Comparison of ENCODE assay signal across 14 cellular contexts in the genomic region with DNA sequence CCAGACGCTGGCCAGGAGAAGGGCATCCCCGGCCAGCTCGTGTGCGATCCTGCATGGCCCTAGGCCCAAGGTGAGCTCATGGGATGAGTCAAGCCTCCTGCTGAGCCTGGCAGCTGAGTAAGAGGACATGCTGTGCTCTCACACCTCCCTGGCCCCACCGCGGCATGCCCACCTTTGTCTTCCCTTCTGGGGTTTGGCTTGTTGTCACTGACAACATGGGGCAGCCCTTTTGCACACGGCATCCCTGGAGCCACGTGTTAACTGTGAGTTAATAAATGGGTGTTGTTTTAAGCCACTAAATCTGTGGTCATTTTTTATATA. TPM values are rescaled to one million over a fixed set of nuclear protein-coding genes. Genes with fewer than 3 reads are reported as not detected.
A peak's percentile ranks its signal among the peaks of the same experiment; 100 is the strongest.
DNase-seq lines count a peak whose midpoint lies in the region; ATAC-seq and TF ChIP-seq lines count a peak whose summit lies in the region.
"Had no signal": no experiment of that assay in that cellular context is flagged by ENCODE, and none has a peak within 500 bp of the region (broad histone marks: within the 10 kb centered on the region; RNA-seq: fewer than 3 reads in every experiment).

No MANE protein-coding gene starts in this region.

- H3K36me3 ChIP-seq in WERI-Rb-1 (no peaks in the 10 kb centered on the region), upper lobe of right lung (no peaks in the 10 kb centered on the region), ascending aorta (no peaks in the 10 kb centered on the region)
- H3K36me3 ChIP-seq: left lung, SJCRH30 had no signal

- TF ChIP-seq CTCF in WERI-Rb-1 (IDR thresholded peaks at IDR 0.05; ENCODE audit: low read depth, low read length) (no peak), upper lobe of right lung (IDR thresholded peaks at IDR 0.05) (no peak), ascending aorta (IDR thresholded peaks at IDR 0.05) (no peak)

- ATAC-seq in upper lobe of right lung: no peak
- no peak for ATAC-seq in GM21367 (IDR thresholded peaks at IDR 0.05; ENCODE audit: unreplicated experiment)
- ATAC-seq: left lung had no signal

- peaks cover 11% of the 10 kb centered on the region for H3K4me1 ChIP-seq in upper lobe of right lung
- H3K4me1 ChIP-seq in ascending aorta: no peaks in the 10 kb centered on the region

- no peak overlapping the region for H3K4me3 ChIP-seq in WERI-Rb-1 (ENCODE audit: low read depth, low read length)
- H3K4me3 ChIP-seq in upper lobe of right lung: no peak overlapping the region
- no peak overlapping the region for H3K4me3 ChIP-seq in ascending aorta
- H3K4me3 ChIP-seq: left lung, SJCRH30 had no signal

- peak; percentile 61 for DNase-seq in activated effector memory CD4-positive, alpha-beta T cell treated with anti-CD3 and anti-CD28 coated beads, Interleukin-2, amount 50 U/mL, for 16 hours
- DNase-seq in activated effector memory CD4-positive, alpha-beta T cell treated with Interleukin-2 at 50 U/mL for 16 hours: no peak
- DNase-seq in WERI-Rb-1: peak; percentile 49
- peak; percentile 61 for DNase-seq in iPS-NIHi7 (ENCODE audit: extremely low spot score)
- DNase-seq in upper lobe of right lung: peak; percentile 43
- no peak for DNase-seq in ascending aorta (ENCODE audit: low spot score in 2 of 2)
- DNase-seq in NCI-H748 (lab: John Stamatoyannopoulos, UW; ENCODE audit: unreplicated experiment): no peak
- DNase-seq: activated naive CD8-positive, alpha-beta T cell treated with anti-CD3 and anti-CD28 coated beads, Interleukin-2, amount 10 ng/mL, durations not matched to agents 7 days and 5 days; H9; NCI-H2029; SJCRH30 had no signal

- H3K27me3 ChIP-seq in WERI-Rb-1 (ENCODE audit: insufficient read depth, low read depth, severe bottlenecking): no peaks in the 10 kb centered on the region
- H3K27me3 ChIP-seq in upper lobe of right lung: no peaks in the 10 kb centered on the region
- H3K27me3 ChIP-seq in ascending aorta: no peaks in the 10 kb centered on the region
- H3K27me3 ChIP-seq: left lung, SJCRH30 had no signal

- H3K27ac ChIP-seq in WERI-Rb-1 (peak overlapping the region; percentile 39; the same call in 1 of the 2 replicates), upper lobe of right lung (no peak overlapping the region), ascending aorta (no peak overlapping the region)
- H3K27ac ChIP-seq: left lung, SJCRH30 had no signal

- H3K9me3 ChIP-seq in WERI-Rb-1 (ENCODE audit: severe bottlenecking) (no peaks in the 10 kb centered on the region), upper lobe of right lung (no peaks in the 10 kb centered on the region), ascending aorta (no peaks in the 10 kb centered on the region)
- H3K9me3 ChIP-seq: left lung, SJCRH30 had no signal

- intact Hi-C loops in upper lobe of right lung (cut with DNase I) (no loop called here), ascending aorta (cut with DNase I) (no loop called here)

RNA-seq across cellular contexts. Expression of a gene that starts 8.9 kb away (rescaled TPM):
- total RNA-seq in upper lobe of right lung (0.78 TPM), ascending aorta (not detected)
- total RNA-seq: endothelial cell of umbilical vein, SJCRH30 had no signal

RNA-seq across cellular contexts. Expression of a gene that starts 55.0 kb away (rescaled TPM):
- total RNA-seq in upper lobe of right lung (1.1 TPM), ascending aorta (not detected)
- total RNA-seq: endothelial cell of umbilical vein, SJCRH30 had no signal

Comparison
In these comparisons a context has a peak if more than half of its experiments do, and no peak if none do; other contexts are left out.
1. DNase-seq: peak in activated effector memory CD4-positive, alpha-beta T cell treated with anti-CD3 and anti-CD28 coated beads, Interleukin-2, amount 50 U/mL, for 16 hours (single experiment), WERI-Rb-1 (single experiment), iPS-NIHi7 (single experiment) and upper lobe of right lung (single experiment); none in activated effector memory CD4-positive, alpha-beta T cell treated with Interleukin-2 at 50 U/mL for 16 hours (single experiment), ascending aorta (0 of 2) and NCI-H748 (single experiment).